Comparison of ENCODE assay signal across 20 cellular contexts in the genomic region with DNA sequence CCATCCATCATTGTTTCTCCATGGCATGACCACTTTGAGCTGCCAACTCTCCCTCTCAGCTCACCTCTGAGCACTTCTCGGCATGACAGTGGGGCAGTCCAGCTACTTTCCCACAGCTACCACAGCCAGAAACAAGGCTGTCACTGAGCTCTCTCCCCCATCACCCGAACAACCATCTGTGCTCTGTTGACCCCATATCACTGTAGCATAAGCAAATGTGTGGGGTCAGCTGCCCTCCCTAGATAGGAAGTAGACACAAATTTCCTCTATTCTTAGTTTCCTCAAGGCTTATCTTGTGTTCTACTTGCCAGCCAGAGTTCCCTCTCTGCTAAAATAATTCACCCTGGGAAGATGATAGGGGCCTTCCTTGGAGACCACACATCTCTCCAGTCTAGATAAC.
A peak's percentile ranks its signal among the peaks of the same experiment; 100 is the strongest.
DNase-seq lines count a peak whose midpoint lies in the region; ATAC-seq, FAIRE-seq and TF ChIP-seq lines count a peak whose summit lies in the region.
"Had no signal": no experiment of that assay in that cellular context is flagged by ENCODE, and none has a peak within 500 bp of the region (broad histone marks: within the 10 kb centered on the region; RNA-seq: fewer than 3 reads in every experiment).

No MANE protein-coding gene starts in this region.

- intact Hi-C loops in K562 (cut with micrococcal nuclease) = no loop called here
- intact Hi-C loops in CD4-positive, alpha-beta T cell (cut with DNase I, micrococcal nuclease) = no loop called here

- H3K4me2 ChIP-seq in Loucy (ENCODE audit: low read depth, low read length, poor library complexity, severe bottlenecking) (no peak overlapping the region), K562 (ENCODE audit: insufficient read depth, low read length) (no peak overlapping the region), trophoblast cell (ENCODE audit: low read length) (no peak overlapping the region)

- peak overlapping the region; percentile 98 for H3K14ac ChIP-seq in trophoblast cell (ENCODE audit: low read length)

- H3K27me3 Mint-ChIP-seq in CD4-positive, alpha-beta T cell = no peaks in the 10 kb centered on the region

- no peaks in the 10 kb centered on the region for H3K27me3 ChIP-seq in Loucy (ENCODE audit: insufficient read depth, low read length, poor library complexity, severe bottlenecking)
- no peaks in the 10 kb centered on the region for H3K27me3 ChIP-seq in K562 (ENCODE audit: control insufficient read depth in 2 of 2, insufficient read depth in 2 of 2, low read length in 2 of 2)
- no peaks in the 10 kb centered on the region for H3K27me3 ChIP-seq in trophoblast cell (ENCODE audit: insufficient read depth, low read length)
- no peaks in the 10 kb centered on the region for H3K27me3 ChIP-seq in CD4-positive, alpha-beta T cell (ENCODE audit: control insufficient read depth, insufficient read depth, low read length)
- H3K27me3 ChIP-seq: esophagus muscularis mucosa, left lung, tibial artery had no signal

- WGBS in K562 (ENCODE audit: insufficient coverage, low coverage, missing lambda C conversion rate) = 0% methylated on average over 2 of the region's 2 CpGs
- WGBS in trophoblast cell (ENCODE audit: extremely low coverage, insufficient coverage, insufficient read length) = no CpG with 5 or more reads among the region's 2 CpGs

- CTCF ChIA-PET in K562 (lab: Yijun Ruan, JAX; ENCODE audit: low intra/inter-chr PET ratio) = no interaction called here
- CTCF ChIA-PET in CD4-positive, alpha-beta T cell (lab: Charles Lee) = no interaction called here

- H3K4me3 Mint-ChIP-seq in CD4-positive, alpha-beta T cell = no peak overlapping the region

- H3K23ac ChIP-seq in trophoblast cell (ENCODE audit: low read length) = peak overlapping the region; percentile 43

- no peaks in the 10 kb centered on the region for H3K9me3 ChIP-seq in Loucy (ENCODE audit: insufficient read depth, low read depth, low read length)
- no peaks in the 10 kb centered on the region for H3K9me3 ChIP-seq in K562 (replicated peaks; ENCODE audit: control insufficient read depth, insufficient read depth, low read depth, low read length)
- no peaks in the 10 kb centered on the region for H3K9me3 ChIP-seq in trophoblast cell (ENCODE audit: insufficient read depth, low read depth, low read length)
- no peaks in the 10 kb centered on the region for H3K9me3 ChIP-seq in CD4-positive, alpha-beta T cell (ENCODE audit: control insufficient read depth, low read length)
- H3K9me3 ChIP-seq: esophagus muscularis mucosa, left lung, tibial artery had no signal

- no TSS peak for BruUV-seq in K562 (replicated peaks; lab: Mats Ljungman, UMichigan)

- no peak for ATAC-seq in K562
- no peak for ATAC-seq in GM18861 (IDR thresholded peaks at IDR 0.05; ENCODE audit: unreplicated experiment)
- ATAC-seq in CD4-positive, alpha-beta T cell (ENCODE audit: poor library complexity) = no peak
- ATAC-seq: left lung had no signal

- TF ChIP-seq POLR2A in GM12892 (IDR thresholded peaks at IDR 0.05; ENCODE audit: low read depth, low read length) = no peak
- TF ChIP-seq POLR2A in K562 (conservative IDR thresholded peaks at IDR 0.05) = no peak

- no peaks in the 10 kb centered on the region for H3K36me3 ChIP-seq in Loucy (ENCODE audit: insufficient read depth, low read length)
- no peaks in the 10 kb centered on the region for H3K36me3 ChIP-seq in K562 (ENCODE audit: control insufficient read depth, insufficient read depth, low read length)
- no peaks in the 10 kb centered on the region for H3K36me3 ChIP-seq in trophoblast cell (ENCODE audit: control insufficient read depth in 1 of 2, insufficient read depth in 2 of 2, low read length in 2 of 2)
- H3K36me3 ChIP-seq: esophagus muscularis mucosa, left lung, tibial artery, WERI-Rb-1 had no signal

- DNase-seq in GM12892 (ENCODE audit: insufficient read length) = no peak
- DNase-seq in K562 (ENCODE audit: extremely low read depth in 1 of 4, low spot score in 3 of 4) = peak in 1 of 4 experiments; percentile 34
- DNase-seq in trophoblast cell = no peak
- DNase-seq in CD4-positive, alpha-beta T cell = no peak
- DNase-seq in NK-92 treated with Interleukin-12 subunit alpha and Interleukin-12 subunit beta, amount 100 ng/mL, for 24 hours (lab: John Stamatoyannopoulos, UW) = no peak
- no peak for DNase-seq in AG20443 (ENCODE audit: low spot score)
- DNase-seq: activated CD4-positive, alpha-beta T cell treated with anti-CD3 and anti-CD28 coated beads, Interleukin-2, amount 50 U/mL, for 48 hours; activated naive CD4-positive, alpha-beta T cell treated with Interleukin-2 at 50 U/mL for 16 hours; activated T-cell treated with anti-CD3 and anti-CD28 coated beads for 4 hours; central memory CD4-positive, alpha-beta T cell; GF-D8; left lung; NCI-H510A treated with DMSO at 0.1 percent for 48 hours; SHP77 treated with DMSO at 0.1 percent for 48 hours; T-helper 1 cell; tibial artery; WERI-Rb-1 had no signal

- no peaks in the 10 kb centered on the region for H3K79me2 ChIP-seq in Loucy (ENCODE audit: insufficient read depth, low read length)
- H3K79me2 ChIP-seq in K562 (ENCODE audit: control insufficient read depth, insufficient read depth, low read length) = no peaks in the 10 kb centered on the region
- peaks cover 3% of the 10 kb centered on the region for H3K79me2 ChIP-seq in trophoblast cell (ENCODE audit: control insufficient read depth, insufficient read depth, low read length, poor library complexity)

- H4K91ac ChIP-seq in trophoblast cell (ENCODE audit: low read depth, low read length) = peak overlapping the region; percentile 100

- peak overlapping the region; percentile 99 for H2BK120ac ChIP-seq in trophoblast cell (ENCODE audit: insufficient read depth, low read length, poor library complexity)

- no peak for TF ChIP-seq RAD21 in K562 (CRISPR knock-in tag; conservative IDR thresholded peaks at IDR 0.05 in 1 of 2, IDR thresholded peaks at IDR 0.05 in 1 of 2)

- H3K9me1 ChIP-seq in K562 (ENCODE audit: control insufficient read depth, insufficient read depth, low read length) = no peaks in the 10 kb centered on the region

- no peak overlapping the region for H3K27ac ChIP-seq in K562 (ENCODE audit: extremely low read depth, low read depth, low read length)
- peak overlapping the region; percentile 84 for H3K27ac ChIP-seq in trophoblast cell (ENCODE audit: low read depth, low read length)
- H3K27ac ChIP-seq in CD4-positive, alpha-beta T cell (ENCODE audit: low read depth, low read length) = no peak overlapping the region
- H3K27ac ChIP-seq: esophagus muscularis mucosa, left lung, tibial artery, WERI-Rb-1 had no signal

- H3K79me1 ChIP-seq in trophoblast cell (ENCODE audit: low read length) = peaks cover 15% of the 10 kb centered on the region

- H3K4ac ChIP-seq in trophoblast cell (ENCODE audit: low read depth, low read length) = peak overlapping the region; percentile 96

- FAIRE-seq in GM12892 (lab: Jason Lieb, UNC) = peak; percentile 14
- FAIRE-seq in K562 (lab: Jason Lieb, UNC) = no peak

- in situ Hi-C loops in K562 (cut with MboI) = no loop called here

- TF ChIP-seq EP300 in K562 (IDR thresholded peaks at IDR 0.05; ENCODE audit: low read length) = no peak

- peak overlapping the region; percentile 77 for H4K12ac ChIP-seq in trophoblast cell (ENCODE audit: low read depth, low read length)

- peak overlapping the region; percentile 90 for H4K8ac ChIP-seq in trophoblast cell (ENCODE audit: low read depth, low read length)

- POLR2A ChIA-PET in K562 (lab: Yijun Ruan, JAX) = interaction anchor here (1.2 kb wide), 1 partner anchor 10 kb away, joined by 5 read pairs; no protein-coding TSS in a partner anchor
- POLR2A ChIA-PET in CD4-positive, alpha-beta T cell (lab: Charles Lee) = interaction anchor here (1.6 kb wide), 1 partner anchor 9 kb away, joined by 4 read pairs; no protein-coding TSS in a partner anchor

- peak overlapping the region; percentile 100 for H2BK5ac ChIP-seq in trophoblast cell (ENCODE audit: low read depth, low read length, poor library complexity)

- H3K4me3 ChIP-seq in Loucy (ENCODE audit: low read length, poor library complexity, severe bottlenecking) (no peak overlapping the region), K562 (no peak overlapping the region), trophoblast cell (ENCODE audit: low read depth, low read length) (no peak overlapping the region)
- H3K4me3 ChIP-seq: esophagus muscularis mucosa, left lung, tibial artery had no signal

- no peak for TF ChIP-seq CTCF in Loucy (conservative IDR thresholded peaks at IDR 0.05; ENCODE audit: low read length)
- no peak for TF ChIP-seq CTCF in K562 (IDR thresholded peaks at IDR 0.05 in 2 of 3, conservative IDR thresholded peaks at IDR 0.05 in 1 of 3; ENCODE audit: insufficient read depth in 2 of 3, low read depth in 1 of 3, low read length in 3 of 3)
- TF ChIP-seq CTCF in CD4-positive, alpha-beta T cell (IDR thresholded peaks at IDR 0.05) = no peak

- H3K9me2 ChIP-seq in Loucy (replicated peaks; ENCODE audit: low read depth, low read length) = no peaks in the 10 kb centered on the region

- H3F3A ChIP-seq in Loucy (ENCODE audit: low read depth) = no peaks in the 10 kb centered on the region

- no peaks in the 10 kb centered on the region for H3K36me3 Mint-ChIP-seq in CD4-positive, alpha-beta T cell (ENCODE audit: low read depth)

- H3K9ac ChIP-seq in Loucy (ENCODE audit: low read depth, low read length, poor library complexity, severe bottlenecking) = no peak overlapping the region
- no peak overlapping the region for H3K9ac ChIP-seq in K562 (ENCODE audit: insufficient read depth in 1 of 2, low read depth in 2 of 2, low read length in 2 of 2)
- H3K9ac ChIP-seq in trophoblast cell (ENCODE audit: low read length) = no peak overlapping the region

- H3K27ac Mint-ChIP-seq in CD4-positive, alpha-beta T cell = no peak overlapping the region

- peak overlapping the region; percentile 99 for H2AK5ac ChIP-seq in trophoblast cell (ENCODE audit: low read length)

- H2BK12ac ChIP-seq in trophoblast cell (ENCODE audit: low read length) = peak overlapping the region; percentile 100

- peak overlapping the region; percentile 96 for H3K18ac ChIP-seq in trophoblast cell (ENCODE audit: low read length)

- H3K4me1 ChIP-seq in Loucy (ENCODE audit: insufficient read depth, low read length, poor library complexity, severe bottlenecking) (peaks cover 15% of the 10 kb centered on the region), K562 (replicated peaks in 1 of 2; ENCODE audit: control insufficient read depth in 2 of 2, insufficient read depth in 2 of 2, low read length in 2 of 2) (no peaks in the 10 kb centered on the region; a peak in 1 of 5 replicates), trophoblast cell (ENCODE audit: control insufficient read depth in 1 of 2, insufficient read depth in 2 of 2, low read length in 2 of 2) (peaks cover 16 to 24% of the 10 kb centered on the region in 2 experiments)
- H3K4me1 ChIP-seq: tibial artery had no signal

- H4K20me1 ChIP-seq in Loucy (ENCODE audit: insufficient read depth, low read length, poor library complexity, severe bottlenecking) = no peaks in the 10 kb centered on the region
- no peaks in the 10 kb centered on the region for H4K20me1 ChIP-seq in K562 (replicated peaks; ENCODE audit: control insufficient read depth, insufficient read depth, low read length)

- H3K4me1 Mint-ChIP-seq in CD4-positive, alpha-beta T cell (ENCODE audit: low read depth) = peaks cover 21% of the 10 kb centered on the region

- no peaks in the 10 kb centered on the region for H3K9me3 Mint-ChIP-seq in CD4-positive, alpha-beta T cell

- 0 out of 2 replicates have a peak overlapping the region, but pooled peaks have one; percentile 56 for H2AFZ ChIP-seq in Loucy (ENCODE audit: low read length)
- H2AFZ ChIP-seq in K562 (ENCODE audit: low read depth, low read length) = no peak overlapping the region
- H2AFZ ChIP-seq in trophoblast cell (ENCODE audit: insufficient read depth, low read length, poor library complexity) = peak overlapping the region; percentile 52
